ENCODE assay signal across 7 cellular contexts in genomic region chr5:112738180-112738560, GRCh38. TPM values are rescaled to one million over a fixed set of nuclear protein-coding genes. Genes with fewer than 3 reads are reported as not detected.
DNase-seq lines count a peak whose midpoint lies in the region; ATAC-seq and TF ChIP-seq lines count a peak whose summit lies in the region.

No MANE protein-coding gene starts in this region.

- no peak for TF ChIP-seq CTCF in GM12875 (IDR thresholded peaks at IDR 0.05; ENCODE audit: borderline replicate concordance, insufficient read depth, low read depth, low read length)
- TF ChIP-seq CTCF in OCI-LY7 (conservative IDR thresholded peaks at IDR 0.05; ENCODE audit: low read length), result no peak
- TF ChIP-seq CTCF in coronary artery (IDR thresholded peaks at IDR 0.05), result no peak
- TF ChIP-seq CTCF in lung (IDR thresholded peaks at IDR 0.05; ENCODE audit: control extremely low read depth, extremely low read depth), result no peak
- no peak for TF ChIP-seq CTCF in transverse colon (IDR thresholded peaks at IDR 0.05)

- in situ Hi-C loops in transverse colon (cut with MboI; ENCODE audit: low pct_ligation_motif_present in 1 of 4, low pct_unique_long_range_greater_than_20kb in 1 of 4, low sequenced_read_pairs in 3 of 4), result no loop called here

- intact Hi-C loops in OCI-LY7 (cut with micrococcal nuclease; ENCODE audit: unreplicated experiment), result no loop called here
- intact Hi-C loops in transverse colon (cut with DNase I; ENCODE audit: low total_unique reads), result no loop called here

- H3K9me2 ChIP-seq in OCI-LY7 (ENCODE audit: insufficient read depth, low read length), result no peaks in the 10 kb centered on the region

- H4K20me1 ChIP-seq in OCI-LY7 (ENCODE audit: insufficient read depth, low read length), result 0 out of 2 replicates have a peak, but pooled peaks cover 5% of the 10 kb centered on the region

- H3K9me3 ChIP-seq in OCI-LY7 (ENCODE audit: low read length), result no peaks in the 10 kb centered on the region
- H3K9me3 ChIP-seq in lung (ENCODE audit: control insufficient read depth in 2 of 2, insufficient read depth in 1 of 2, low read length in 1 of 2), result no peaks in the 10 kb centered on the region
- no peaks in the 10 kb centered on the region for H3K9me3 ChIP-seq in transverse colon

- H3K27ac ChIP-seq in OCI-LY7 (ENCODE audit: low read depth, low read length, poor library complexity, severe bottlenecking), result peak overlapping the region; percentile 37
- H3K27ac ChIP-seq in coronary artery, result peak overlapping the region; percentile 31 to 85
- H3K27ac ChIP-seq in lung (ENCODE audit: low read depth in 1 of 2, low read length in 1 of 2), result peak overlapping the region; percentile 13 to 30
- H3K27ac ChIP-seq in transverse colon, result peak overlapping the region; percentile 60 to 79 (median 66)

- H2AFZ ChIP-seq in OCI-LY7 (ENCODE audit: low read length), result peak overlapping the region; percentile 95

- no TSS peak for BruUV-seq in OCI-LY7 (replicated peaks; lab: Mats Ljungman, UMichigan)

- DNase-seq in OCI-LY7 (ENCODE audit: low spot score) (peak; percentile 42), coronary artery (ENCODE audit: low spot score) (no peak), lung (ENCODE audit: low spot score) (no peak), transverse colon (no peak), middle frontal gyrus (ENCODE audit: extremely low spot score, low spot score) (no peak)

- peak overlapping the region; percentile 89 for H3K4me2 ChIP-seq in OCI-LY7 (ENCODE audit: low read length)

- H3K4me3 ChIP-seq in GM12875 (ENCODE audit: low read depth, low read length), result peak overlapping the region; percentile 80
- H3K4me3 ChIP-seq in OCI-LY7 (ENCODE audit: low read depth, low read length, poor library complexity, severe bottlenecking), result peak overlapping the region; percentile 85
- peak overlapping the region; percentile 82 for H3K4me3 ChIP-seq in coronary artery
- no peak overlapping the region for H3K4me3 ChIP-seq in lung
- H3K4me3 ChIP-seq in transverse colon, result peak overlapping the region; percentile 35 to 65 (median 42)

- H3K36me3 ChIP-seq in OCI-LY7 (ENCODE audit: insufficient read depth, low read length), result no peaks in the 10 kb centered on the region; the same call in 1 of the 2 replicates
- H3K36me3 ChIP-seq in lung (ENCODE audit: control insufficient read depth in 2 of 2, insufficient read depth in 2 of 2, low read length in 2 of 2), result no peaks in the 10 kb centered on the region
- H3K36me3 ChIP-seq in transverse colon, result no peaks in the 10 kb centered on the region

- peaks cover 44% of the 10 kb centered on the region for H3K79me2 ChIP-seq in OCI-LY7 (ENCODE audit: insufficient read depth, low read depth, low read length)

- POLR2A ChIA-PET in OCI-LY7 (lab: Charles Lee), result interaction anchor here (0.6 to 5.7 kb wide), 6 partner anchors 9 to 96 kb away, joined by 3 to 38 read pairs (median 5); no protein-coding TSS in a partner anchor

- ATAC-seq in HG02571 (IDR thresholded peaks at IDR 0.05; ENCODE audit: unreplicated experiment), result peak; percentile 9
- ATAC-seq in lung (ENCODE audit: insufficient read depth, low FRiP score), result no peak

- peaks cover 18% of the 10 kb centered on the region for H3K4me1 ChIP-seq in OCI-LY7 (ENCODE audit: insufficient read depth, low read length, poor library complexity, severe bottlenecking)
- H3K4me1 ChIP-seq in lung (ENCODE audit: control insufficient read depth in 2 of 2, insufficient read depth in 2 of 2, low read length in 2 of 2), result peaks cover 1 to 6% of the 10 kb centered on the region in 2 donors
- peaks cover 3 to 27% (median 8%) of the 10 kb centered on the region in 4 donors for H3K4me1 ChIP-seq in transverse colon

- H3K27me3 ChIP-seq in lung (ENCODE audit: control insufficient read depth, insufficient read depth) (no peaks in the 10 kb centered on the region), transverse colon (no peaks in the 10 kb centered on the region)

- CTCF ChIA-PET in OCI-LY7 (lab: Charles Lee; ENCODE audit: unreplicated experiment), result no interaction called here

- TF ChIP-seq POLR2A in transverse colon (IDR thresholded peaks at IDR 0.05), result no peak

- TF ChIP-seq EP300 in transverse colon (IDR thresholded peaks at IDR 0.05; ENCODE audit: low read depth), result no peak

- 10 to 32% methylated on average over 5 of the region's 5 CpGs for WGBS in lung, 2 donors
- WGBS in transverse colon (ENCODE audit: low coverage in 1 of 2), 2 donors, result 39 to 49% methylated on average over 5 of the region's 5 CpGs

RNA-seq across cellular contexts. Expression of gene APC, which starts 0.5 kb away (rescaled TPM):
- total RNA-seq in OCI-LY7 (2014; rRNA removed; shearing (Covaris generic)), result 33.1 and 41.4 TPM in 2 replicates
- total RNA-seq in OCI-LY7 (2022) (34.8 and 35.9 TPM in 2 replicates), lung (100 to 1,000 TPM in 1 of 2 donors, 10 to 100 TPM in 1; 37.2 to 103 TPM), transverse colon (100 to 1,000 TPM in 1 of 4 donors, 10 to 100 TPM in 3; 77.8 to 109 (median 85.7) TPM)
- 1 to 10 TPM; 4.1 to 8.9 TPM for polyA plus RNA-seq in lung
